ENCODE assay signal across 25 cellular contexts in genomic region chr2:12533337-12533736, GRCh38.
DNase-seq lines count a peak whose midpoint lies in the region; ATAC-seq and TF ChIP-seq lines count a peak whose summit lies in the region.
"Had no signal": no experiment of that assay in that cellular context is flagged by ENCODE, and none has a peak within 500 bp of the region (broad histone marks: within the 10 kb centered on the region; RNA-seq: fewer than 3 reads in every experiment).

No MANE protein-coding gene starts in this region.

- H3K27ac ChIP-seq in GM23248 (no peak overlapping the region), Panc1 (ENCODE audit: low read length) (peak overlapping the region; percentile 75), suprapubic skin (no peak overlapping the region)
- H3K27ac ChIP-seq: body of pancreas, C4-2B, lower lobe of right lung had no signal

- H3K9me3 ChIP-seq in GM23248 (ENCODE audit: low read depth), result no peaks in the 10 kb centered on the region
- no peaks in the 10 kb centered on the region for H3K9me3 ChIP-seq in Panc1 (ENCODE audit: control insufficient read depth, insufficient read depth, low read depth, low read length)
- H3K9me3 ChIP-seq in suprapubic skin, result no peaks in the 10 kb centered on the region
- H3K9me3 ChIP-seq: body of pancreas, heart left ventricle, lower lobe of right lung, sigmoid colon had no signal

- H3K9me3 Mint-ChIP-seq in chondrocyte (ENCODE audit: low read depth), result peaks cover 4% of the 10 kb centered on the region
- H3K9me3 Mint-ChIP-seq: activated naive CD8-positive, alpha-beta T cell treated with anti-CD3 and anti-CD28 coated beads, Interleukin-2, amount 50 U/mL, for 24 hours; nephron progenitor cell; stimulated activated naive B cell treated with anti-CD40 and anti-IgM and Interleukin-4, amounts not matched to agents 10 μg/mL and 1 μg/mL and 100 μg/mL, for 72 hours had no signal

- intact Hi-C loops in Panc1 (cut with micrococcal nuclease; ENCODE audit: unreplicated experiment), result loop anchor here (10.0 kb wide), 1 partner anchor 181 kb away; the partner anchor contains the start of gene TRIB2

- no peaks in the 10 kb centered on the region for H3K79me2 ChIP-seq in GM23248 (ENCODE audit: insufficient read depth)

- no TSS peak for BruUV-seq in Panc1 (replicated peaks; lab: Mats Ljungman, UMichigan)

- peak overlapping the region; percentile 79 for H3K4me2 ChIP-seq in GM23248 (ENCODE audit: unreplicated experiment)

- H3K27ac Mint-ChIP-seq in chondrocyte (ENCODE audit: unreplicated experiment), result peak overlapping the region; percentile 83
- H3K27ac Mint-ChIP-seq: activated CD8-positive, alpha-beta T cell treated with anti-CD3 and anti-CD28 coated beads, Interleukin-2, amount 10 ng/mL, durations not matched to agents 7 days and 5 days; activated naive CD8-positive, alpha-beta T cell treated with anti-CD3 and anti-CD28 coated beads, Interleukin-2, amount 50 U/mL, for 24 hours; nephron progenitor cell; stimulated activated naive B cell treated with anti-CD40 and anti-IgM and Interleukin-4, amounts not matched to agents 10 μg/mL and 1 μg/mL and 100 μg/mL, for 72 hours had no signal

- 86 to 92% methylated on average over 1 of the region's 1 CpG for WGBS in GM23248 (ENCODE audit: low coverage in 1 of 2, low lambda C conversion rate in 2 of 2, missing lambda C conversion rate in 2 of 2), 2 experiments
- 44% methylated on average over 1 of the region's 1 CpG for WGBS in suprapubic skin

- H3K4me1 Mint-ChIP-seq in chondrocyte (ENCODE audit: low read depth), result peaks cover 58% of the 10 kb centered on the region
- H3K4me1 Mint-ChIP-seq: stimulated activated naive B cell treated with anti-CD40 and anti-IgM and Interleukin-4, amounts not matched to agents 10 μg/mL and 1 μg/mL and 100 μg/mL, for 72 hours had no signal

- TF ChIP-seq EP300 in suprapubic skin (IDR thresholded peaks at IDR 0.05), result no peak

- POLR2A ChIA-PET in Panc1 (lab: Charles Lee), result no interaction called here

- H3F3A ChIP-seq in GM23248 (ENCODE audit: insufficient read depth), result peaks cover 27% of the 10 kb centered on the region

- peaks cover 26% of the 10 kb centered on the region for H3K4me1 ChIP-seq in GM23248 (ENCODE audit: insufficient read depth)
- peaks cover 24% of the 10 kb centered on the region for H3K4me1 ChIP-seq in Panc1 (ENCODE audit: control insufficient read depth, insufficient read depth, low read length)
- peaks cover 12% of the 10 kb centered on the region for H3K4me1 ChIP-seq in suprapubic skin

- H3K27me3 Mint-ChIP-seq in chondrocyte (ENCODE audit: low read depth), result no peaks in the 10 kb centered on the region
- H3K27me3 Mint-ChIP-seq: activated naive CD8-positive, alpha-beta T cell treated with anti-CD3 and anti-CD28 coated beads, Interleukin-2, amount 50 U/mL, for 24 hours had no signal

- H2AFZ ChIP-seq in GM23248, result no peak overlapping the region

- peak; percentile 21 for DNase-seq in GM23248
- no peak for DNase-seq in Panc1 (ENCODE audit: low read depth, low spot score)
- DNase-seq in chondrocyte (ENCODE audit: low spot score), result no peak
- peak; percentile 17 for DNase-seq in renal cortical epithelial cell (ENCODE audit: low read depth)
- DNase-seq in NCI-H524 (lab: John Stamatoyannopoulos, UW), result no peak
- DNase-seq in midbrain (lab: John Stamatoyannopoulos, UW), result no peak
- DNase-seq in suprapubic skin (ENCODE audit: low spot score in 2 of 2), result no peak
- DNase-seq: activated CD8-positive, alpha-beta T cell treated with anti-CD3 and anti-CD28 coated beads, Interleukin-2, amount 10 ng/mL, durations not matched to agents 7 days and 5 days; activated gamma-delta T cell; activated naive CD8-positive, alpha-beta T cell treated with anti-CD3 and anti-CD28 coated beads, Interleukin-2, amount 50 U/mL, for 24 hours; activated T-cell treated with anti-CD3 and anti-CD28 coated beads for 4 hours; body of pancreas; Calu3; DMS79 treated with DMSO at 0.1 percent for 48 hours; heart left ventricle; lower lobe of right lung; NCI-H1105; NCI-H187 treated with DMSO at 0.1 percent for 48 hours; NCI-H69; nephron progenitor cell; posterior cingulate gyrus; sigmoid colon; stimulated activated CD4-positive, alpha-beta T cell treated with anti-CD3 and anti-CD28 coated beads, Interleukin-15, amount 100 ng/mL, for 24 hours; stimulated activated naive B cell treated with anti-CD40 and anti-IgM and Interleukin-4, amounts not matched to agents 10 μg/mL and 1 μg/mL and 100 μg/mL, for 72 hours had no signal

- peak overlapping the region; percentile 2; the same call in 1 of the 2 replicates for H3K9ac ChIP-seq in GM23248

- H3K4me3 ChIP-seq in GM23248 (no peak overlapping the region), Panc1 (ENCODE audit: low read depth in 2 of 2, low read length in 2 of 2) (no peak overlapping the region), suprapubic skin (no peak overlapping the region)
- H3K4me3 ChIP-seq: body of pancreas, heart left ventricle, lower lobe of right lung, sigmoid colon had no signal

- no peaks in the 10 kb centered on the region for H3K36me3 ChIP-seq in GM23248 (ENCODE audit: low read depth)
- no peaks in the 10 kb centered on the region for H3K36me3 ChIP-seq in Panc1 (ENCODE audit: control insufficient read depth, insufficient read depth, low read length)
- H3K36me3 ChIP-seq in suprapubic skin, result no peaks in the 10 kb centered on the region
- H3K36me3 ChIP-seq: heart left ventricle, lower lobe of right lung, sigmoid colon had no signal

- H3K4me3 Mint-ChIP-seq in chondrocyte (ENCODE audit: unreplicated experiment), result no peak overlapping the region
- H3K4me3 Mint-ChIP-seq: activated CD8-positive, alpha-beta T cell treated with anti-CD3 and anti-CD28 coated beads, Interleukin-2, amount 10 ng/mL, durations not matched to agents 7 days and 5 days; activated naive CD8-positive, alpha-beta T cell treated with anti-CD3 and anti-CD28 coated beads, Interleukin-2, amount 50 U/mL, for 24 hours; nephron progenitor cell; stimulated activated naive B cell treated with anti-CD40 and anti-IgM and Interleukin-4, amounts not matched to agents 10 μg/mL and 1 μg/mL and 100 μg/mL, for 72 hours had no signal

- ATAC-seq in Panc1, result no peak
- ATAC-seq: activated CD8-positive, alpha-beta T cell treated with anti-CD3 and anti-CD28 coated beads, Interleukin-2, amount 10 ng/mL, durations not matched to agents 7 days and 5 days; activated naive CD8-positive, alpha-beta T cell treated with anti-CD3 and anti-CD28 coated beads, Interleukin-2, amount 50 U/mL, for 24 hours; body of pancreas; heart left ventricle; lower lobe of right lung; stimulated activated naive B cell treated with anti-CD40 and anti-IgM and Interleukin-4, amounts not matched to agents 10 μg/mL and 1 μg/mL and 100 μg/mL, for 72 hours had no signal

- no peak for TF ChIP-seq CTCF in Panc1 (IDR thresholded peaks at IDR 0.05)
- no peak for TF ChIP-seq CTCF in chondrocyte (IDR thresholded peaks at IDR 0.05)
- TF ChIP-seq CTCF in suprapubic skin (IDR thresholded peaks at IDR 0.05), result no peak

- H3K27me3 ChIP-seq in GM23248 (replicated peaks; ENCODE audit: insufficient read depth) (no peaks in the 10 kb centered on the region), Panc1 (ENCODE audit: control insufficient read depth, insufficient read depth, low read length) (no peaks in the 10 kb centered on the region), suprapubic skin (no peaks in the 10 kb centered on the region)
- H3K27me3 ChIP-seq: body of pancreas, heart left ventricle, sigmoid colon had no signal

- no peak for TF ChIP-seq POLR2A in suprapubic skin (IDR thresholded peaks at IDR 0.05)

- no peaks in the 10 kb centered on the region for H3K36me3 Mint-ChIP-seq in chondrocyte (ENCODE audit: low read depth)
- H3K36me3 Mint-ChIP-seq: stimulated activated naive B cell treated with anti-CD40 and anti-IgM and Interleukin-4, amounts not matched to agents 10 μg/mL and 1 μg/mL and 100 μg/mL, for 72 hours had no signal

- no peaks in the 10 kb centered on the region for H3K9me2 ChIP-seq in GM23248 (ENCODE audit: insufficient read depth)

- no peaks in the 10 kb centered on the region for H4K20me1 ChIP-seq in GM23248 (ENCODE audit: insufficient read depth)

- CTCF ChIA-PET in Panc1 (lab: Charles Lee), result no interaction called here

- in situ Hi-C loops in GM23248 (cut with MboI) (no loop called here), Panc1 (cut with HindIII; ENCODE audit: low pct_unique_long_range_greater_than_20kb, low sequenced_read_pairs) (no loop called here)

Comparison
In these comparisons a context has a peak if more than half of its experiments do, and no peak if none do; other contexts are left out.
1. DNase-seq: peak in GM23248 (single experiment) and renal cortical epithelial cell (single experiment); none in Panc1 (single experiment), chondrocyte (single experiment), NCI-H524 (0 of 2), midbrain (single experiment) and suprapubic skin (0 of 2).